ENCODE assay signal across 11 cellular contexts in genomic region chr5:14445581-14446290, GRCh38.
A peak's percentile ranks its signal among the peaks of the same experiment; 100 is the strongest.
DNase-seq lines count a peak whose midpoint lies in the region; ATAC-seq and TF ChIP-seq lines count a peak whose summit lies in the region.
"Had no signal": no experiment of that assay in that cellular context is flagged by ENCODE, and none has a peak within 500 bp of the region (broad histone marks: within the 10 kb centered on the region; RNA-seq: fewer than 3 reads in every experiment).

No MANE protein-coding gene starts in this region.

- no peak overlapping the region for H3K4me3 ChIP-seq in HUES64 (ENCODE audit: low read length)
- H3K4me3 ChIP-seq in SK-N-SH (ENCODE audit: low read depth in 2 of 2, low read length in 1 of 2): peak overlapping the region; percentile 80 to 84
- H3K4me3 ChIP-seq in gastroesophageal sphincter: no peak overlapping the region
- H3K4me3 ChIP-seq: mucosa of descending colon had no signal

- peaks cover 92% of the 10 kb centered on the region for H3K79me2 ChIP-seq in SK-N-SH (ENCODE audit: insufficient read depth)

- peak in 1 of 2 experiments; percentile 3; a peak in 1 of 4 replicates for TF ChIP-seq EP300 in SK-N-SH (IDR thresholded peaks at IDR 0.05; ENCODE audit: borderline replicate concordance in 1 of 2, low read depth in 1 of 2, low read length in 1 of 2)
- TF ChIP-seq EP300 in gastroesophageal sphincter (IDR thresholded peaks at IDR 0.05): no peak

- peak overlapping the region; percentile 79 for H3K4me2 ChIP-seq in SK-N-SH

- H4K20me1 ChIP-seq in SK-N-SH (ENCODE audit: insufficient read depth): no peaks in the 10 kb centered on the region

- no peaks in the 10 kb centered on the region for H3K9me3 ChIP-seq in HUES64 (ENCODE audit: insufficient read depth, low read depth, low read length)
- no peaks in the 10 kb centered on the region for H3K9me3 ChIP-seq in SK-N-SH
- no peaks in the 10 kb centered on the region for H3K9me3 ChIP-seq in gastroesophageal sphincter
- H3K9me3 ChIP-seq: mucosa of descending colon had no signal

- peak overlapping the region; percentile 4; the same call in 1 of the 2 replicates for H3K9ac ChIP-seq in HUES64 (ENCODE audit: low read depth, low read length)
- H3K9ac ChIP-seq in SK-N-SH: peak overlapping the region; percentile 88

- CTCF ChIA-PET in SK-N-SH (lab: Yijun Ruan, JAX): interaction anchor here (1.2 to 3.4 kb wide), 4 partner anchors 15 to 203 kb away, joined by 4 to 11 read pairs (median 4); no protein-coding TSS in a partner anchor

- ATAC-seq in gastroesophageal sphincter (peak; percentile 46), HG03432 (IDR thresholded peaks at IDR 0.05; ENCODE audit: unreplicated experiment) (no peak)

- POLR2A ChIA-PET in SK-N-SH (lab: Yijun Ruan, JAX): no interaction called here

- no peak for TF ChIP-seq POLR2A in gastroesophageal sphincter (IDR thresholded peaks at IDR 0.05)

- H2AFZ ChIP-seq in SK-N-SH (ENCODE audit: low read depth): no peak overlapping the region

- TF ChIP-seq CTCF in SK-N-SH (IDR thresholded peaks at IDR 0.05) (no peak), gastroesophageal sphincter (IDR thresholded peaks at IDR 0.05) (no peak)

- no peak; the same call in 1 of the 2 replicates for TF ChIP-seq RAD21 in SK-N-SH (IDR thresholded peaks at IDR 0.05; ENCODE audit: low read length)

- 21% methylated on average over 15 of the region's 15 CpGs for WGBS in HUES64
- 21% methylated on average over 15 of the region's 15 CpGs for WGBS in SK-N-SH (ENCODE audit: low lambda C conversion rate)
- WGBS in gastroesophageal sphincter (ENCODE audit: low coverage in 1 of 2), 2 donors: 6 to 28% methylated on average over 9 to 14 of the region's 15 CpGs

- H3K27me3 ChIP-seq in HUES64 (ENCODE audit: insufficient read depth, low read length) (no peaks in the 10 kb centered on the region), SK-N-SH (ENCODE audit: insufficient read depth) (no peaks in the 10 kb centered on the region), gastroesophageal sphincter (no peaks in the 10 kb centered on the region)

- peaks cover 30% of the 10 kb centered on the region for H3K4me1 ChIP-seq in HUES64 (ENCODE audit: insufficient read depth, low read length)
- H3K4me1 ChIP-seq in SK-N-SH (ENCODE audit: control insufficient read depth in 1 of 2, insufficient read depth in 2 of 2, low read depth in 1 of 2, low read length in 1 of 2): peaks cover 64 to 73% of the 10 kb centered on the region in 2 experiments
- H3K4me1 ChIP-seq in gastroesophageal sphincter: peaks cover 5 to 85% (median 14%) of the 10 kb centered on the region in 3 donors

- peak; percentile 51 for DNase-seq in SK-N-SH
- peak; percentile 83 for DNase-seq in retina
- no peak for DNase-seq in OCI-M1 (lab: John Stamatoyannopoulos, UW)
- DNase-seq in NK-92 (lab: John Stamatoyannopoulos, UW; ENCODE audit: unreplicated experiment): no peak
- no peak for DNase-seq in activated naive CD4-positive, alpha-beta T cell treated with anti-CD3 and anti-CD28 coated beads, Interleukin-2, amount 50 U/mL, for 16 hours
- DNase-seq: amniotic stem cell, RPMI8226 had no signal

- H3F3A ChIP-seq in SK-N-SH (replicated peaks; ENCODE audit: insufficient read depth): peaks cover 94% of the 10 kb centered on the region

- no peaks in the 10 kb centered on the region for H3K9me2 ChIP-seq in SK-N-SH

- H3K36me3 ChIP-seq in HUES64 (ENCODE audit: insufficient read depth, low read length) (peaks cover 9% of the 10 kb centered on the region; the same call in 1 of the 2 replicates), SK-N-SH (replicated peaks in 1 of 2; ENCODE audit: control insufficient read depth in 1 of 2, insufficient read depth in 2 of 2, low read length in 1 of 2) (peaks cover 37 to 48% of the 10 kb centered on the region in 2 experiments), gastroesophageal sphincter (peaks cover 0 to 2% of the 10 kb centered on the region in 2 donors)

- H3K27ac ChIP-seq in HUES64 (ENCODE audit: low read depth, low read length) (peak overlapping the region; percentile 54), SK-N-SH (ENCODE audit: low read depth in 2 of 2, low read length in 1 of 2) (peak overlapping the region; percentile 98 to 100), gastroesophageal sphincter (peak overlapping the region; percentile 30 to 81 (median 66))

TF ChIP-seq in SK-N-SH, 30 proteins besides CTCF, POLR2A, EP300 and RAD21:
- TF ChIP-seq TEAD4 (IDR thresholded peaks at IDR 0.05; ENCODE audit: borderline replicate concordance, insufficient read depth) (0 out of 2 replicates have a peak, but pooled peaks have one; percentile 14), MAX (IDR thresholded peaks at IDR 0.05; ENCODE audit: low read depth) (peak; percentile 53; the same call in 1 of the 2 replicates), NRF1 (IDR thresholded peaks at IDR 0.05; ENCODE audit: low read depth, low read length) (no peak), NFIC (IDR thresholded peaks at IDR 0.05; ENCODE audit: borderline replicate concordance) (peak; percentile 18; the same call in 1 of the 2 replicates), TCF12 (IDR thresholded peaks at IDR 0.05) (peak; percentile 42), CHD2 (IDR thresholded peaks at IDR 0.05; ENCODE audit: low read length, partially characterized antibody) (no peak), RFX5 (IDR thresholded peaks at IDR 0.05; ENCODE audit: low read length) (no peak), TAF1 (IDR thresholded peaks at IDR 0.05; ENCODE audit: borderline replicate concordance, low read depth, low read length) (peak; percentile 30; the same call in 1 of the 2 replicates), SIN3A (IDR thresholded peaks at IDR 0.05; ENCODE audit: borderline replicate concordance, low read depth, low read length) (peak; percentile 68; the same call in 1 of the 2 replicates), ELF1 (IDR thresholded peaks at IDR 0.05) (peak; percentile 15; the same call in 1 of the 2 replicates), JUND (IDR thresholded peaks at IDR 0.05) (peak; percentile 3; the same call in 1 of the 2 replicates)
- TF ChIP-seq, protein P1, sequence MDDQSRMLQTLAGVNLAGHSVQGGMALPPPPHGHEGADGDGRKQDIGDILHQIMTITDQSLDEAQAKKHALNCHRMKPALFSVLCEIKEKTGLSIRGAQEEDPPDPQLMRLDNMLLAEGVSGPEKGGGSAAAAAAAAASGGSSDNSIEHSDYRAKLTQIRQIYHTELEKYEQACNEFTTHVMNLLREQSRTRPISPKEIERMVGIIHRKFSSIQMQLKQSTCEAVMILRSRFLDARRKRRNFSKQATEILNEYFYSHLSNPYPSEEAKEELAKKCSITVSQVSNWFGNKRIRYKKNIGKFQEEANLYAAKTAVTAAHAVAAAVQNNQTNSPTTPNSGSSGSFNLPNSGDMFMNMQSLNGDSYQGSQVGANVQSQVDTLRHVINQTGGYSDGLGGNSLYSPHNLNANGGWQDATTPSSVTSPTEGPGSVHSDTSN (IDR thresholded peaks at IDR 0.05): peak; percentile 81

Comparison
In these comparisons a context has a peak if more than half of its experiments do, and no peak if none do; other contexts are left out.
1. H3K4me3 ChIP-seq: peak in SK-N-SH (2 of 2); none in HUES64 (single experiment) and gastroesophageal sphincter (0 of 2).
2. DNase-seq: peak in SK-N-SH (single experiment) and retina (single experiment); none in OCI-M1 (single experiment), NK-92 (single experiment) and activated naive CD4-positive, alpha-beta T cell treated with anti-CD3 and anti-CD28 coated beads, Interleukin-2, amount 50 U/mL, for 16 hours (single experiment).
3. Peak in every context shown above with its lines, with median percentiles within 50 percentile points of each other: H3K27ac ChIP-seq.